ENCODE assay signal across 9 cellular contexts in genomic region chr11:66002648-66003225, GRCh38. TPM values are rescaled to one million over a fixed set of nuclear protein-coding genes. Genes with fewer than 3 reads are reported as not detected.
A peak's percentile ranks its signal among the peaks of the same experiment; 100 is the strongest.
DNase-seq lines count a peak whose midpoint lies in the region; ATAC-seq and TF ChIP-seq lines count a peak whose summit lies in the region.
"Had no signal": no experiment of that assay in that cellular context is flagged by ENCODE, and none has a peak within 500 bp of the region (broad histone marks: within the 10 kb centered on the region; RNA-seq: fewer than 3 reads in every experiment).

No MANE protein-coding gene starts in this region.

- BruUV-seq in PC-3 (replicated peaks; lab: Mats Ljungman, UMichigan), result no TSS peak

- no peaks in the 10 kb centered on the region for H3K27me3 ChIP-seq in BLaER1
- H3K27me3 ChIP-seq in PC-3 (ENCODE audit: low read length), result no peaks in the 10 kb centered on the region
- H3K27me3 ChIP-seq in right lobe of liver, result no peaks in the 10 kb centered on the region
- no peaks in the 10 kb centered on the region for H3K27me3 ChIP-seq in testis

- CTCF ChIA-PET in PC-3 (lab: Charles Lee), result no interaction called here

- H3K4me3 Mint-ChIP-seq in central memory CD8-positive, alpha-beta T cell, result peak overlapping the region; percentile 98

- H2AFZ ChIP-seq in PC-3 (ENCODE audit: low read length), result peak overlapping the region; percentile 90

- H3K36me3 Mint-ChIP-seq in central memory CD8-positive, alpha-beta T cell (ENCODE audit: insufficient read depth), result peaks cover 43% of the 10 kb centered on the region

- H3K9me2 ChIP-seq in PC-3 (replicated peaks; ENCODE audit: low read length), result no peaks in the 10 kb centered on the region

- POLR2A ChIA-PET in PC-3 (lab: Charles Lee; ENCODE audit: unreplicated experiment), result interaction anchor here (0.6 to 0.8 kb wide), 2 partner anchors 8 to 20 kb away, joined by 3 read pairs; no protein-coding TSS in a partner anchor

- 0% methylated on average over 4 of the region's 40 CpGs for WGBS in right lobe of liver (ENCODE audit: insufficient coverage, low coverage, low lambda C conversion rate, missing lambda C conversion rate)
- 0% methylated on average over 7 to 37 of the region's 40 CpGs for WGBS in testis, 2 donors

- TF ChIP-seq POLR2A in right lobe of liver (IDR thresholded peaks at IDR 0.05), result no peak
- no peak for TF ChIP-seq POLR2A in testis (IDR thresholded peaks at IDR 0.05)

- H3K36me3 ChIP-seq in BLaER1, result peaks cover 61% of the 10 kb centered on the region
- peaks cover 42% of the 10 kb centered on the region for H3K36me3 ChIP-seq in PC-3 (ENCODE audit: low read depth, low read length)
- peaks cover 10 to 38% (median 23%) of the 10 kb centered on the region in 4 donors for H3K36me3 ChIP-seq in right lobe of liver
- H3K36me3 ChIP-seq in testis (ENCODE audit: low read depth, missing control alignments), result no peaks in the 10 kb centered on the region

- peak overlapping the region; percentile 86 for H3K4me2 ChIP-seq in BLaER1
- H3K4me2 ChIP-seq in PC-3 (ENCODE audit: low read length), result peak overlapping the region; percentile 87

- H3K9ac ChIP-seq in BLaER1, result peak overlapping the region; percentile 84
- H3K9ac ChIP-seq in PC-3 (ENCODE audit: low read length), result peak overlapping the region; percentile 91

- H3K27ac ChIP-seq in BLaER1 (peak overlapping the region; percentile 91), PC-3 (ENCODE audit: low read length) (peak overlapping the region; percentile 85), right lobe of liver (peak overlapping the region; percentile 94 to 96 (median 94)), testis (peak overlapping the region; percentile 92 to 98)

- H4K20me1 ChIP-seq in BLaER1 (peaks cover 33% of the 10 kb centered on the region), PC-3 (ENCODE audit: low read length) (no peaks in the 10 kb centered on the region)

- DNase-seq in PC-3, result peak; percentile 63
- no peak for DNase-seq in central memory CD8-positive, alpha-beta T cell (ENCODE audit: low spot score in 2 of 2)
- DNase-seq in right lobe of liver, result peak; percentile 75 to 87 (median 82)
- DNase-seq in testis, result peak; percentile 71
- DNase-seq in iPS-NIHi7 (ENCODE audit: extremely low spot score), result no peak

- intact Hi-C loops in PC-3 (cut with micrococcal nuclease), result loop anchor here (1.0 to 2.0 kb wide), 3 partner anchors 41 to 50 kb away; partner anchors contain the start of genes SART1 and SF3B2
- intact Hi-C loops in right lobe of liver (cut with DNase I), result no loop called here
- intact Hi-C loops in testis (cut with DNase I; ENCODE audit: low total_unique reads), result no loop called here

- H3K27ac Mint-ChIP-seq in central memory CD8-positive, alpha-beta T cell (ENCODE audit: low read depth), result peak overlapping the region; percentile 98

- H3K27me3 Mint-ChIP-seq in central memory CD8-positive, alpha-beta T cell, result no peaks in the 10 kb centered on the region

- peak; percentile 50 for TF ChIP-seq CTCF in PC-3 (conservative IDR thresholded peaks at IDR 0.05; ENCODE audit: low read depth, low read length)
- TF ChIP-seq CTCF in right lobe of liver (IDR thresholded peaks at IDR 0.05), result peak in 2 of 4 donors; percentile 11 to 35
- no peak for TF ChIP-seq CTCF in testis (IDR thresholded peaks at IDR 0.05)

- H3K9me3 ChIP-seq in BLaER1 (no peaks in the 10 kb centered on the region), PC-3 (ENCODE audit: low read length) (no peaks in the 10 kb centered on the region), right lobe of liver (no peaks in the 10 kb centered on the region), testis (no peaks in the 10 kb centered on the region)

- peaks cover 32% of the 10 kb centered on the region for H3K4me1 Mint-ChIP-seq in central memory CD8-positive, alpha-beta T cell

- H3K9me3 Mint-ChIP-seq in central memory CD8-positive, alpha-beta T cell, result no peaks in the 10 kb centered on the region

- peak overlapping the region; percentile 78 for H3K4me3 ChIP-seq in BLaER1
- peak overlapping the region; percentile 85 for H3K4me3 ChIP-seq in PC-3 (ENCODE audit: low read length)
- peak overlapping the region; percentile 77 to 88 (median 83) for H3K4me3 ChIP-seq in right lobe of liver
- peak overlapping the region; percentile 90 to 93 for H3K4me3 ChIP-seq in testis

- ATAC-seq in GM18867 (IDR thresholded peaks at IDR 0.05; ENCODE audit: unreplicated experiment) (peak; percentile 55), HG03025 (IDR thresholded peaks at IDR 0.05; ENCODE audit: low FRiP score, unreplicated experiment) (peak; percentile 35), PC-3 (peak; percentile 72), right lobe of liver (peak; percentile 80 to 91 (median 84))
- peak; percentile 65 for ATAC-seq in central memory CD8-positive, alpha-beta T cell (replicated peaks; ENCODE audit: extremely low read depth, poor library complexity, severe bottlenecking)

- peaks cover 44% of the 10 kb centered on the region for H3K4me1 ChIP-seq in BLaER1
- H3K4me1 ChIP-seq in PC-3 (ENCODE audit: insufficient read depth, low read length), result peaks cover 14% of the 10 kb centered on the region
- H3K4me1 ChIP-seq in right lobe of liver, result peaks cover 0 to 11% (median 3%) of the 10 kb centered on the region in 4 donors
- peaks cover 16% of the 10 kb centered on the region for H3K4me1 ChIP-seq in testis

- H3K79me2 ChIP-seq in PC-3 (ENCODE audit: low read length), result peaks cover 56% of the 10 kb centered on the region

- peaks cover 9% of the 10 kb centered on the region for H3F3A ChIP-seq in PC-3 (ENCODE audit: low read length, unreplicated experiment)

RNA-seq across cellular contexts. Expression of gene BANF1, which starts 0.4 kb away (rescaled TPM):
- total RNA-seq in PC-3 (2014; rRNA removed) (124 and 131 TPM in 2 replicates), right lobe of liver (10 to 100 TPM; 30.2 to 96.9 (median 72.0) TPM), testis (100 to 1,000 TPM; 105 to 133 TPM)
- 193 TPM for polyA plus RNA-seq in testis (ENCODE audit: insufficient read depth, low read depth, low replicate concordance)

RNA-seq across cellular contexts. Expression of gene EIF1AD, which starts 0.8 kb away (rescaled TPM):
- total RNA-seq in PC-3 (2014; rRNA removed) (70.1 and 77.0 TPM in 2 replicates), right lobe of liver (10 to 100 TPM; 11.5 to 22.1 (median 13.1) TPM), testis (10 to 100 TPM; 43.2 to 46.5 TPM)
- polyA plus RNA-seq in testis (ENCODE audit: insufficient read depth, low read depth, low replicate concordance), result 42.5 TPM

RNA-seq across cellular contexts. Expression of gene CST6, which starts 9.1 kb away (rescaled TPM):
- 74.5 and 84.2 TPM in 2 replicates for total RNA-seq in PC-3 (2014; rRNA removed)
- not detected for total RNA-seq in right lobe of liver
- total RNA-seq in testis, result 10 to 100 TPM in 1 of 2 donors, 1 to 10 TPM in 1; 6.6 to 11.9 TPM
- 3.0 TPM for polyA plus RNA-seq in testis (ENCODE audit: insufficient read depth, low read depth, low replicate concordance)
- total RNA-seq: T-helper 2 cell treated with Interferon-gamma antibody and Interleukin-4, amounts not matched to agents 100 ng/mL and 5 ng/mL, for 36 hours had no signal

RNA-seq across cellular contexts. Expression of gene CATSPER1, which starts 23.5 kb away (rescaled TPM):
- total RNA-seq in PC-3 (2014; rRNA removed) (0.17 and 1.1 TPM in 2 replicates), right lobe of liver (not detected), testis (10 to 100 TPM in 1 of 2 donors, 1 to 10 TPM in 1; 8.9 to 12.5 TPM)
- polyA plus RNA-seq in testis (ENCODE audit: insufficient read depth, low read depth, low replicate concordance), result 33.7 TPM

RNA-seq across cellular contexts. Expression of gene SART1, which starts 41.2 kb away (rescaled TPM):
- 240 and 267 TPM in 2 replicates for total RNA-seq in PC-3 (2014; rRNA removed)
- total RNA-seq in right lobe of liver, result 10 to 100 TPM; 14.3 to 34.1 (median 20.6) TPM
- total RNA-seq in testis, result 100 to 1,000 TPM in 1 of 2 donors, 10 to 100 TPM in 1; 81.1 to 102 TPM
- polyA plus RNA-seq in testis (ENCODE audit: insufficient read depth, low read depth, low replicate concordance), result 56.8 TPM

Comparison
In these comparisons a context has a peak if more than half of its experiments do, and no peak if none do; other contexts are left out.
1. DNase-seq: peak in PC-3 (single experiment), right lobe of liver (3 of 3) and testis (single experiment); none in central memory CD8-positive, alpha-beta T cell (0 of 2) and iPS-NIHi7 (single experiment).
2. RNA of gene CST6, which starts 9.1 kb away (total RNA-seq): 74.5 to 84.2 TPM in PC-3 and 6.6 to 11.9 TPM in testis; not detected in right lobe of liver; every median in the first group is over 4 times any median in the second.
3. Peak in every context shown above with its lines, with median percentiles within 50 percentile points of each other: H3K27ac ChIP-seq, H3K4me3 ChIP-seq and ATAC-seq.